21 cellular contexts compared by ENCODE assay signal in genomic region chr19:48921721-48922500, GRCh38. TPM values are rescaled to one million over a fixed set of nuclear protein-coding genes. Genes with fewer than 3 reads are reported as not detected.
A peak's percentile ranks its signal among the peaks of the same experiment; 100 is the strongest.
DNase-seq lines count a peak whose midpoint lies in the region; ATAC-seq, FAIRE-seq and TF ChIP-seq lines count a peak whose summit lies in the region.
"Had no signal": no experiment of that assay in that cellular context is flagged by ENCODE, and none has a peak within 500 bp of the region (broad histone marks: within the 10 kb centered on the region; RNA-seq: fewer than 3 reads in every experiment).

No MANE protein-coding gene starts in this region.

- POLR2A ChIA-PET in WTC11 (lab: Charles Lee) = interaction anchor here (0.6 kb wide), 1 partner anchor 123 kb away, joined by 3 read pairs; no protein-coding TSS in a partner anchor
- POLR2A ChIA-PET in activated CD4-positive, alpha-beta memory T cell treated with anti-CD3 and anti-CD28 coated beads for 36 hours (lab: Charles Lee) = interaction anchor here (0.7 kb wide), 1 partner anchor 50 kb away, joined by 3 read pairs; the partner anchor contains the start of gene PPP1R15A

- H3K36me3 ChIP-seq in kidney (ENCODE audit: control insufficient read depth in 1 of 2, insufficient read depth in 2 of 2, low read length in 2 of 2) (peaks cover 12 to 13% of the 10 kb centered on the region in 2 donors), gastrocnemius medialis (peaks cover 0 to 52% of the 10 kb centered on the region in 2 donors)

- intact Hi-C loops in kidney (cut with DNase I) = no loop called here
- intact Hi-C loops in gastrocnemius medialis (cut with DNase I; ENCODE audit: low total_unique reads) = no loop called here
- intact Hi-C loops in activated CD4-positive, alpha-beta memory T cell treated with anti-CD3 and anti-CD28 coated beads for 36 hours (cut with micrococcal nuclease) = no loop called here

- DNase-seq in WTC11 (ENCODE audit: low spot score) (no peak), kidney (peak; percentile 59), gastrocnemius medialis (no peak)
- DNase-seq in activated CD4-positive, alpha-beta memory T cell treated with anti-CD3 and anti-CD28 coated beads for 36 hours = no peak
- DNase-seq: ACHN; BE2C; C1 segment of cervical spinal cord; Caco-2; CD4-positive, CD25-positive, alpha-beta regulatory T cell; CD8-positive, alpha-beta memory T cell; DMS153; DMS79; GF-D8; H9; Karpas-422; KBM-7 had no signal

- no peak for FAIRE-seq in kidney (lab: Jason Lieb, UNC)
- FAIRE-seq: A204.1, H1 had no signal

- H3K27ac ChIP-seq in kidney (ENCODE audit: low read depth in 2 of 2, low read length in 2 of 2) (no peak overlapping the region), gastrocnemius medialis (no peak overlapping the region)

- ATAC-seq in WTC11 = no peak
- ATAC-seq in stimulated activated memory B cell treated with anti-CD40 and anti-IgM and Interleukin-4, amounts not matched to agents 10 μg/mL and 1 μg/mL and 100 μg/mL, for 72 hours = peak; percentile 50
- ATAC-seq in gastrocnemius medialis = no peak

- no peak overlapping the region for H3K4me3 Mint-ChIP-seq in WTC11
- H3K4me3 Mint-ChIP-seq in stimulated activated memory B cell treated with anti-CD40 and anti-IgM and Interleukin-4, amounts not matched to agents 10 μg/mL and 1 μg/mL and 100 μg/mL, for 72 hours = no peak overlapping the region
- H3K4me3 Mint-ChIP-seq in activated CD4-positive, alpha-beta memory T cell treated with anti-CD3 and anti-CD28 coated beads for 36 hours = no peak overlapping the region
- H3K4me3 Mint-ChIP-seq: CD4-positive, CD25-positive, alpha-beta regulatory T cell; CD8-positive, alpha-beta memory T cell; H9 had no signal

- no peaks in the 10 kb centered on the region for H3K27me3 Mint-ChIP-seq in WTC11 (ENCODE audit: low read depth)
- no peaks in the 10 kb centered on the region for H3K27me3 Mint-ChIP-seq in stimulated activated memory B cell treated with anti-CD40 and anti-IgM and Interleukin-4, amounts not matched to agents 10 μg/mL and 1 μg/mL and 100 μg/mL, for 72 hours
- no peaks in the 10 kb centered on the region for H3K27me3 Mint-ChIP-seq in activated CD4-positive, alpha-beta memory T cell treated with anti-CD3 and anti-CD28 coated beads for 36 hours
- H3K27me3 Mint-ChIP-seq: CD4-positive, CD25-positive, alpha-beta regulatory T cell; CD8-positive, alpha-beta memory T cell had no signal

- no peaks in the 10 kb centered on the region for H3K9me3 ChIP-seq in kidney (ENCODE audit: control insufficient read depth in 1 of 2, low read length in 2 of 2)
- H3K9me3 ChIP-seq in gastrocnemius medialis = no peaks in the 10 kb centered on the region
- H3K9me3 ChIP-seq: BE2C, Caco-2 had no signal

- no peaks in the 10 kb centered on the region for H3K27me3 ChIP-seq in gastrocnemius medialis
- H3K27me3 ChIP-seq: BE2C had no signal

- no peaks in the 10 kb centered on the region for H3K4me1 ChIP-seq in kidney (ENCODE audit: control insufficient read depth in 1 of 2, insufficient read depth in 1 of 2, low read depth in 1 of 2, low read length in 2 of 2)
- H3K4me1 ChIP-seq in gastrocnemius medialis = no peaks in the 10 kb centered on the region
- H3K4me1 ChIP-seq: BE2C, Caco-2 had no signal

- no peak overlapping the region for H3K9ac ChIP-seq in kidney (ENCODE audit: low read length in 2 of 2)

- no peaks in the 10 kb centered on the region for H3K9me3 Mint-ChIP-seq in WTC11
- no peaks in the 10 kb centered on the region for H3K9me3 Mint-ChIP-seq in stimulated activated memory B cell treated with anti-CD40 and anti-IgM and Interleukin-4, amounts not matched to agents 10 μg/mL and 1 μg/mL and 100 μg/mL, for 72 hours
- H3K9me3 Mint-ChIP-seq in activated CD4-positive, alpha-beta memory T cell treated with anti-CD3 and anti-CD28 coated beads for 36 hours = no peaks in the 10 kb centered on the region
- H3K9me3 Mint-ChIP-seq: CD8-positive, alpha-beta memory T cell; H9 had no signal

- no peak for TF ChIP-seq POLR2A in gastrocnemius medialis (IDR thresholded peaks at IDR 0.05)

- H3K4me3 ChIP-seq in kidney (ENCODE audit: low read length in 2 of 2) = no peak overlapping the region
- no peak overlapping the region for H3K4me3 ChIP-seq in gastrocnemius medialis

- H3K27ac Mint-ChIP-seq in WTC11 = peak overlapping the region; percentile 19; the same call in 1 of the 2 replicates
- no peak overlapping the region for H3K27ac Mint-ChIP-seq in stimulated activated memory B cell treated with anti-CD40 and anti-IgM and Interleukin-4, amounts not matched to agents 10 μg/mL and 1 μg/mL and 100 μg/mL, for 72 hours
- H3K27ac Mint-ChIP-seq in activated CD4-positive, alpha-beta memory T cell treated with anti-CD3 and anti-CD28 coated beads for 36 hours = no peak overlapping the region
- H3K27ac Mint-ChIP-seq: CD4-positive, CD25-positive, alpha-beta regulatory T cell had no signal

- TF ChIP-seq CTCF in WTC11 (IDR thresholded peaks at IDR 0.05) = no peak
- TF ChIP-seq CTCF in kidney (IDR thresholded peaks at IDR 0.05; ENCODE audit: borderline replicate concordance, extremely low read depth, insufficient read depth) = no peak
- no peak for TF ChIP-seq CTCF in gastrocnemius medialis (IDR thresholded peaks at IDR 0.05 in 4 of 5, conservative IDR thresholded peaks at IDR 0.05 in 1 of 5)

- in situ Hi-C loops in gastrocnemius medialis (cut with MboI; ENCODE audit: low sequenced_read_pairs in 4 of 4) = no loop called here

- H3K4me1 Mint-ChIP-seq in WTC11 = no peaks in the 10 kb centered on the region
- peaks cover 13% of the 10 kb centered on the region for H3K4me1 Mint-ChIP-seq in stimulated activated memory B cell treated with anti-CD40 and anti-IgM and Interleukin-4, amounts not matched to agents 10 μg/mL and 1 μg/mL and 100 μg/mL, for 72 hours
- peaks cover 2% of the 10 kb centered on the region for H3K4me1 Mint-ChIP-seq in activated CD4-positive, alpha-beta memory T cell treated with anti-CD3 and anti-CD28 coated beads for 36 hours (ENCODE audit: low read depth)

- H3K36me3 Mint-ChIP-seq in WTC11 = peaks cover 14% of the 10 kb centered on the region
- H3K36me3 Mint-ChIP-seq in stimulated activated memory B cell treated with anti-CD40 and anti-IgM and Interleukin-4, amounts not matched to agents 10 μg/mL and 1 μg/mL and 100 μg/mL, for 72 hours = peaks cover 40% of the 10 kb centered on the region
- H3K36me3 Mint-ChIP-seq in activated CD4-positive, alpha-beta memory T cell treated with anti-CD3 and anti-CD28 coated beads for 36 hours = peaks cover 27% of the 10 kb centered on the region

- CTCF ChIA-PET in WTC11 (lab: Charles Lee) = no interaction called here
- CTCF ChIA-PET in activated CD4-positive, alpha-beta memory T cell treated with anti-CD3 and anti-CD28 coated beads for 36 hours (lab: Charles Lee) = no interaction called here

TF ChIP-seq in WTC11, 78 proteins besides CTCF, POLR2A, EP300 and RAD21 (continues in another document):
- no peak for TF ChIP-seq FOXP1 (CRISPR knock-in tag; IDR thresholded peaks at IDR 0.05; ENCODE audit: borderline replicate concordance)
- TF ChIP-seq KAT7 (CRISPR knock-in tag; IDR thresholded peaks at IDR 0.05; ENCODE audit: borderline replicate concordance) = no peak
- no peak for TF ChIP-seq ZNF423 (CRISPR knock-in tag; IDR thresholded peaks at IDR 0.05)

RNA-seq across cellular contexts. Expression of gene DHDH, which starts 11.6 kb away (rescaled TPM):
- total RNA-seq in WTC11 (2021) (3.0 to 3.4 TPM (median 3.1 TPM) in 3 replicates), kidney (0.60 TPM), gastrocnemius medialis (not detected)
- polyA plus RNA-seq in kidney (ENCODE audit: insufficient read depth, low read depth, low replicate concordance) = 26.3 TPM
- total RNA-seq in activated CD4-positive, alpha-beta memory T cell treated with anti-CD3 and anti-CD28 coated beads for 36 hours = 1 to 10 TPM; 2.0 to 2.8 TPM
- total RNA-seq: CD4-positive, CD25-positive, alpha-beta regulatory T cell; Daoy had no signal

RNA-seq across cellular contexts. Expression of gene NUCB1, which starts 21.8 kb away (rescaled TPM):
- total RNA-seq in WTC11 (2021) (145 to 153 TPM (median 149 TPM) in 3 replicates), kidney (265 TPM), gastrocnemius medialis (100 to 1,000 TPM in 3 of 4 donors, 10 to 100 TPM in 1; 83.9 to 162 (median 148) TPM)
- 503 TPM for polyA plus RNA-seq in kidney (ENCODE audit: insufficient read depth, low read depth, low replicate concordance)
- total RNA-seq in activated CD4-positive, alpha-beta memory T cell treated with anti-CD3 and anti-CD28 coated beads for 36 hours = 100 to 1,000 TPM; 154 to 159 TPM

RNA-seq across cellular contexts. Expression of gene TULP2, which starts 23.4 kb away (rescaled TPM):
- total RNA-seq in WTC11 (2021) (3.1 to 5.6 TPM (median 3.9 TPM) in 3 replicates), kidney (not detected), gastrocnemius medialis (not detected)
- not detected for polyA plus RNA-seq in kidney (ENCODE audit: insufficient read depth, low read depth, low replicate concordance)
- total RNA-seq in activated CD4-positive, alpha-beta memory T cell treated with anti-CD3 and anti-CD28 coated beads for 36 hours = under 1 TPM; 0.34 to 0.59 TPM
- total RNA-seq: CD4-positive, CD25-positive, alpha-beta regulatory T cell; CD8-positive, alpha-beta memory T cell; Daoy; HT-29 had no signal
- polyA plus RNA-seq: CD4-positive, CD25-positive, alpha-beta regulatory T cell; CD8-positive, alpha-beta memory T cell had no signal

RNA-seq across cellular contexts. Expression of gene BAX, which starts 32.8 kb away (rescaled TPM):
- total RNA-seq in WTC11 (2021) (346 to 387 TPM (median 351 TPM) in 3 replicates), kidney (76.7 TPM), gastrocnemius medialis (10 to 100 TPM in 3 of 4 donors, 1 to 10 TPM in 1; 7.9 to 21.8 (median 18.0) TPM)
- 141 TPM for polyA plus RNA-seq in kidney (ENCODE audit: insufficient read depth, low read depth, low replicate concordance)
- 100 to 1,000 TPM; 173 to 181 TPM for total RNA-seq in activated CD4-positive, alpha-beta memory T cell treated with anti-CD3 and anti-CD28 coated beads for 36 hours

RNA-seq across cellular contexts. Expression of gene FTL, which starts 43.2 kb away (rescaled TPM):
- 1,061 to 1,225 TPM (median 1,202 TPM) in 3 replicates for total RNA-seq in WTC11 (2021)
- 1,841 TPM for total RNA-seq in kidney
- 17,016 TPM for polyA plus RNA-seq in kidney (ENCODE audit: insufficient read depth, low read depth, low replicate concordance)
- 1,000 to 10,000 TPM in 3 of 4 donors, 100 to 1,000 TPM in 1; 894 to 1,364 (median 1,121) TPM for total RNA-seq in gastrocnemius medialis
- 100 to 1,000 TPM; 870 to 900 TPM for total RNA-seq in activated CD4-positive, alpha-beta memory T cell treated with anti-CD3 and anti-CD28 coated beads for 36 hours
